Comparison of ENCODE assay signal across 11 cellular contexts in genomic region chr18:12862467-12862866, GRCh38. TPM values are rescaled to one million over a fixed set of nuclear protein-coding genes. Genes with fewer than 3 reads are reported as not detected.
DNase-seq lines count a peak whose midpoint lies in the region; ATAC-seq and TF ChIP-seq lines count a peak whose summit lies in the region.
"Had no signal": no experiment of that assay in that cellular context is flagged by ENCODE, and none has a peak within 500 bp of the region (broad histone marks: within the 10 kb centered on the region; RNA-seq: fewer than 3 reads in every experiment).

No MANE protein-coding gene starts in this region.

- H3K27me3 Mint-ChIP-seq in activated CD8-positive, alpha-beta memory T cell treated with anti-CD3 and anti-CD28 coated beads, Interleukin-2, amount 10 ng/mL, durations not matched to agents 7 days and 5 days = no peaks in the 10 kb centered on the region
- H3K27me3 Mint-ChIP-seq: activated naive CD8-positive, alpha-beta T cell treated with anti-CD3 and anti-CD28 coated beads, Interleukin-2, amount 50 U/mL, for 24 hours had no signal

- no peak for TF ChIP-seq EP300 in transverse colon (IDR thresholded peaks at IDR 0.05; ENCODE audit: low read depth)

- peaks cover 6 to 33% (median 11%) of the 10 kb centered on the region in 4 donors for H3K4me1 ChIP-seq in transverse colon

- H3K4me3 ChIP-seq in kidney epithelial cell (ENCODE audit: low read depth, low read length) (no peak overlapping the region), transverse colon (no peak overlapping the region)
- H3K4me3 ChIP-seq: lung had no signal

- H3K9me3 Mint-ChIP-seq in activated CD8-positive, alpha-beta memory T cell treated with anti-CD3 and anti-CD28 coated beads, Interleukin-2, amount 10 ng/mL, durations not matched to agents 7 days and 5 days (ENCODE audit: low read depth) = no peaks in the 10 kb centered on the region
- H3K9me3 Mint-ChIP-seq: activated naive CD8-positive, alpha-beta T cell treated with anti-CD3 and anti-CD28 coated beads, Interleukin-2, amount 50 U/mL, for 24 hours had no signal

- no peak overlapping the region for H3K4me3 Mint-ChIP-seq in activated CD8-positive, alpha-beta memory T cell treated with anti-CD3 and anti-CD28 coated beads, Interleukin-2, amount 10 ng/mL, durations not matched to agents 7 days and 5 days
- H3K4me3 Mint-ChIP-seq: activated naive CD8-positive, alpha-beta T cell treated with anti-CD3 and anti-CD28 coated beads, Interleukin-2, amount 50 U/mL, for 24 hours had no signal

- peaks cover 52% of the 10 kb centered on the region for H3K4me1 Mint-ChIP-seq in activated CD8-positive, alpha-beta memory T cell treated with anti-CD3 and anti-CD28 coated beads, Interleukin-2, amount 10 ng/mL, durations not matched to agents 7 days and 5 days

- in situ Hi-C loops in transverse colon (cut with MboI; ENCODE audit: low pct_ligation_motif_present in 1 of 4, low pct_unique_long_range_greater_than_20kb in 1 of 4, low sequenced_read_pairs in 3 of 4) = no loop called here

- intact Hi-C loops in transverse colon (cut with DNase I; ENCODE audit: low total_unique reads) = no loop called here

- ATAC-seq in activated CD8-positive, alpha-beta memory T cell treated with anti-CD3 and anti-CD28 coated beads, Interleukin-2, amount 10 ng/mL, durations not matched to agents 7 days and 5 days = no peak
- ATAC-seq in GM21381 (IDR thresholded peaks at IDR 0.05; ENCODE audit: unreplicated experiment) (no peak), GM19467 (IDR thresholded peaks at IDR 0.05; ENCODE audit: unreplicated experiment) (no peak)
- ATAC-seq: activated naive CD8-positive, alpha-beta T cell treated with anti-CD3 and anti-CD28 coated beads, Interleukin-2, amount 50 U/mL, for 24 hours had no signal

- H3K27me3 ChIP-seq in kidney epithelial cell (ENCODE audit: control insufficient read depth, insufficient read depth, low read length) (no peaks in the 10 kb centered on the region), transverse colon (no peaks in the 10 kb centered on the region)

- H3K36me3 ChIP-seq in kidney epithelial cell (ENCODE audit: control insufficient read depth, insufficient read depth, low read length) = no peaks in the 10 kb centered on the region
- H3K36me3 ChIP-seq in transverse colon = no peaks in the 10 kb centered on the region

- WGBS in transverse colon (ENCODE audit: low coverage in 1 of 2), 2 donors = 47% methylated on average over 2 of the region's 2 CpGs; no CpG with 5 or more reads in 1 of the 2 donors

- TF ChIP-seq CTCF in kidney epithelial cell (IDR thresholded peaks at IDR 0.05; ENCODE audit: insufficient read depth, low read length, poor library complexity, severe bottlenecking) = no peak
- no peak for TF ChIP-seq CTCF in transverse colon (IDR thresholded peaks at IDR 0.05)

- CTCF ChIA-PET in activated CD8-positive, alpha-beta memory T cell treated with anti-CD3 and anti-CD28 coated beads, Interleukin-2, amount 10 ng/mL, durations not matched to agents 7 days and 5 days (lab: Charles Lee) = interaction anchor here (0.7 to 1.7 kb wide), 7 partner anchors 9 to 137 kb away, joined by 3 to 5 read pairs (median 3); no protein-coding TSS in a partner anchor

- H3K36me3 Mint-ChIP-seq in activated CD8-positive, alpha-beta memory T cell treated with anti-CD3 and anti-CD28 coated beads, Interleukin-2, amount 10 ng/mL, durations not matched to agents 7 days and 5 days = peaks cover 19% of the 10 kb centered on the region

- DNase-seq in activated CD8-positive, alpha-beta memory T cell treated with anti-CD3 and anti-CD28 coated beads, Interleukin-2, amount 10 ng/mL, durations not matched to agents 7 days and 5 days = no peak
- DNase-seq in activated CD8-positive, alpha-beta memory T cell treated with anti-CD3 and anti-CD28 coated beads, Interleukin-2, amount 50 U/mL, for 48 hours = no peak
- DNase-seq in SW480 (ENCODE audit: low spot score) (peak; percentile 73), kidney epithelial cell (ENCODE audit: low read depth) (peak; percentile 56), transverse colon (peak; percentile 32), NCI-H1092 (lab: John Stamatoyannopoulos, UW) (no peak)
- DNase-seq: activated naive CD8-positive, alpha-beta T cell treated with anti-CD3 and anti-CD28 coated beads, Interleukin-2, amount 50 U/mL, for 24 hours; stimulated activated naive CD4-positive, alpha-beta T cell had no signal

- peak overlapping the region; percentile 68 for H3K27ac Mint-ChIP-seq in activated CD8-positive, alpha-beta memory T cell treated with anti-CD3 and anti-CD28 coated beads, Interleukin-2, amount 10 ng/mL, durations not matched to agents 7 days and 5 days
- H3K27ac Mint-ChIP-seq: activated naive CD8-positive, alpha-beta T cell treated with anti-CD3 and anti-CD28 coated beads, Interleukin-2, amount 50 U/mL, for 24 hours had no signal

- H3K9me3 ChIP-seq in transverse colon = no peaks in the 10 kb centered on the region

- peak overlapping the region; percentile 24 to 48 (median 41) for H3K27ac ChIP-seq in transverse colon

- no peak for TF ChIP-seq POLR2A in transverse colon (IDR thresholded peaks at IDR 0.05)

RNA-seq across cellular contexts. Expression of gene PTPN2, which starts 21.6 kb away (rescaled TPM):
- 10 to 100 TPM; 65.4 to 82.7 TPM for total RNA-seq in activated CD8-positive, alpha-beta memory T cell treated with anti-CD3 and anti-CD28 coated beads, Interleukin-2, amount 10 ng/mL, durations not matched to agents 7 days and 5 days
- total RNA-seq in kidney epithelial cell (28.2 and 38.5 TPM in 2 replicates), transverse colon (10 to 100 TPM; 10.5 to 65.7 (median 46.1) TPM)

Comparison
In these comparisons a context has a peak if more than half of its experiments do, and no peak if none do; other contexts are left out.
1. DNase-seq: peak in SW480 (single experiment), kidney epithelial cell (single experiment) and transverse colon (single experiment); none in activated CD8-positive, alpha-beta memory T cell treated with anti-CD3 and anti-CD28 coated beads, Interleukin-2, amount 10 ng/mL, durations not matched to agents 7 days and 5 days (single experiment), activated CD8-positive, alpha-beta memory T cell treated with anti-CD3 and anti-CD28 coated beads, Interleukin-2, amount 50 U/mL, for 48 hours (single experiment) and NCI-H1092 (single experiment).